Comparison of ENCODE assay signal across 25 cellular contexts in the genomic region with DNA sequence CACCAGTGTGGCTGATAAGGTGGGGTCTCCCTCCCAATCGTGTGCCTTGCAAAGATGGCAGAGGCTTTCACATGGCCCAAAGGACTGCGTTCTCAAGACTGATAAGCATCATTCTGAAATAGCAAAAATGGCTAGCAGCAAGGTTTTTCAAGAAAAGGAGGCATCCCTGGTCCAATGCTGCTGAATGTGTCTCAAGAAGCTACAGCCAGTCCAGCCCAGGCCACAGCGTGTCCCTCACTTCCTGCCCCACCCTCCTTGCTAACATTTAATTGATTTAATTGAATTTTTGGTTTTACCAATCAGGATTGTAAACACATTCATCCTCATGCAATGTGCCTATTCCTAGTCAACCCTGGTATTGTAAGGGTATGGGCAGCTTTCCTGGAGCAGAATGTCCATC. TPM values are rescaled to one million over a fixed set of nuclear protein-coding genes. Genes with fewer than 3 reads are reported as not detected.
A peak's percentile ranks its signal among the peaks of the same experiment; 100 is the strongest.
DNase-seq lines count a peak whose midpoint lies in the region; ATAC-seq and TF ChIP-seq lines count a peak whose summit lies in the region.
"Had no signal": no experiment of that assay in that cellular context is flagged by ENCODE, and none has a peak within 500 bp of the region (broad histone marks: within the 10 kb centered on the region; RNA-seq: fewer than 3 reads in every experiment).

No MANE protein-coding gene starts in this region.

- no peaks in the 10 kb centered on the region for H4K20me1 ChIP-seq in Karpas-422 (ENCODE audit: insufficient read depth, low read depth, low read length)
- no peaks in the 10 kb centered on the region for H4K20me1 ChIP-seq in fibroblast of lung (ENCODE audit: control insufficient read depth, extremely low read depth, insufficient read depth, low read length)

- H3K9me3 ChIP-seq in BE2C (no peaks in the 10 kb centered on the region), Karpas-422 (ENCODE audit: low read length) (no peaks in the 10 kb centered on the region), fibroblast of lung (ENCODE audit: control insufficient read depth, insufficient read depth, low read depth, low read length) (no peaks in the 10 kb centered on the region), skeletal muscle satellite cell (replicated peaks; ENCODE audit: low read length) (no peaks in the 10 kb centered on the region), upper lobe of right lung (no peaks in the 10 kb centered on the region), psoas muscle (no peaks in the 10 kb centered on the region)
- H3K9me3 ChIP-seq: esophagus squamous epithelium, lower lobe of right lung, mucosa of descending colon, Peyer's patch, thoracic aorta had no signal

- no peaks in the 10 kb centered on the region for H3K27me3 Mint-ChIP-seq in activated CD4-positive, alpha-beta T cell treated with anti-CD3 and anti-CD28 coated beads, Interleukin-2, amount 10 ng/mL, durations not matched to agents 24 days and 14 days

- no peak overlapping the region for H3K27ac ChIP-seq in Karpas-422 (ENCODE audit: low read length)
- H3K27ac ChIP-seq in fibroblast of lung (ENCODE audit: insufficient read depth, low read length) = peak overlapping the region; percentile 50
- no peak overlapping the region for H3K27ac ChIP-seq in upper lobe of right lung
- H3K27ac ChIP-seq in psoas muscle = no peak overlapping the region
- H3K27ac ChIP-seq: lower lobe of right lung, thoracic aorta had no signal

- no peak for DNase-seq in BE2C
- DNase-seq in Karpas-422 = peak; percentile 43
- DNase-seq in fibroblast of lung (ENCODE audit: low read depth in 2 of 2) = no peak
- no peak for DNase-seq in upper lobe of right lung
- DNase-seq in activated CD4-positive, alpha-beta T cell treated with anti-CD3 and anti-CD28 coated beads, Interleukin-2, amount 10 ng/mL, durations not matched to agents 24 days and 14 days = no peak
- DNase-seq in psoas muscle = no peak
- DNase-seq: activated CD8-positive, alpha-beta memory T cell treated with anti-CD3 and anti-CD28 coated beads, Interleukin-2, amount 50 U/mL, for 48 hours; activated CD8-positive, alpha-beta T cell treated with anti-CD3 and anti-CD28 coated beads for 36 hours; activated naive CD4-positive, alpha-beta T cell treated with anti-CD3 and anti-CD28 coated beads, Interleukin-2, amount 10 ng/mL, durations not matched to agents 7 days and 5 days; cerebellar nuclear complex; DND-41; esophagus squamous epithelium; KBM-7; lower lobe of right lung; stimulated activated CD8-positive, alpha-beta memory T cell treated with anti-CD3 and anti-CD28 coated beads, Interleukin-4, amount 100 ng/mL, for 48 hours had no signal

- no peak overlapping the region for H3K4me3 Mint-ChIP-seq in activated CD4-positive, alpha-beta T cell treated with anti-CD3 and anti-CD28 coated beads, Interleukin-2, amount 10 ng/mL, durations not matched to agents 24 days and 14 days
- H3K4me3 Mint-ChIP-seq: activated CD8-positive, alpha-beta T cell treated with anti-CD3 and anti-CD28 coated beads for 36 hours; activated naive CD4-positive, alpha-beta T cell treated with anti-CD3 and anti-CD28 coated beads, Interleukin-2, amount 10 ng/mL, durations not matched to agents 7 days and 5 days; activated T-helper 1 cell treated with anti-CD3 and anti-CD28 coated beads, Interleukin-12 subunit alpha, Interleukin-12 subunit beta, Interleukin-2, Interleukin-4 antibody, amounts not matched to agents 30 ng/mL and 10 ng/mL and 1 ng/mL, durations not matched to agents 14 hours and 24 hours and 36 hours; nephron; stimulated activated naive CD8-positive, alpha-beta T cell treated with anti-CD3 and anti-CD28 coated beads, Interleukin-15, Interleukin-2, amounts not matched to agents 100 ng/mL and 50 ng/mL, for 24 hours; T-helper 2 cell treated with Interferon-gamma antibody and Interleukin-4, amounts not matched to agents 5 μg/mL and 100 μg/mL, for 36 hours had no signal

- H3K9me2 ChIP-seq in Karpas-422 (replicated peaks; ENCODE audit: insufficient read depth, low read length) = no peaks in the 10 kb centered on the region

- no peak overlapping the region for H3K27ac Mint-ChIP-seq in activated CD4-positive, alpha-beta T cell treated with anti-CD3 and anti-CD28 coated beads, Interleukin-2, amount 10 ng/mL, durations not matched to agents 24 days and 14 days
- H3K27ac Mint-ChIP-seq: activated CD8-positive, alpha-beta T cell treated with anti-CD3 and anti-CD28 coated beads for 36 hours; activated naive CD4-positive, alpha-beta T cell treated with anti-CD3 and anti-CD28 coated beads, Interleukin-2, amount 10 ng/mL, durations not matched to agents 7 days and 5 days; activated T-helper 1 cell treated with anti-CD3 and anti-CD28 coated beads, Interleukin-12 subunit alpha, Interleukin-12 subunit beta, Interleukin-2, Interleukin-4 antibody, amounts not matched to agents 30 ng/mL and 10 ng/mL and 1 ng/mL, durations not matched to agents 14 hours and 24 hours and 36 hours; stimulated activated naive CD8-positive, alpha-beta T cell treated with anti-CD3 and anti-CD28 coated beads, Interleukin-15, Interleukin-2, amounts not matched to agents 100 ng/mL and 50 ng/mL, for 24 hours; T-helper 2 cell treated with Interferon-gamma antibody and Interleukin-4, amounts not matched to agents 5 μg/mL and 100 μg/mL, for 36 hours had no signal

- H2AFZ ChIP-seq in Karpas-422 (ENCODE audit: low read length) (no peak overlapping the region), fibroblast of lung (ENCODE audit: low read length) (no peak overlapping the region)

- H3K79me2 ChIP-seq in Karpas-422 (ENCODE audit: low read length) = peaks cover 10% of the 10 kb centered on the region
- H3K79me2 ChIP-seq in fibroblast of lung (ENCODE audit: control insufficient read depth, insufficient read depth, low read length) = no peaks in the 10 kb centered on the region

- H3K4me1 ChIP-seq in BE2C (peaks cover 76% of the 10 kb centered on the region), Karpas-422 (ENCODE audit: low read length) (peaks cover 95% of the 10 kb centered on the region), fibroblast of lung (ENCODE audit: control insufficient read depth, extremely low read depth, insufficient read depth, low read length) (peaks cover 18% of the 10 kb centered on the region), skeletal muscle satellite cell (ENCODE audit: control insufficient read depth, insufficient read depth, low read length) (peaks cover 47% of the 10 kb centered on the region), upper lobe of right lung (no peaks in the 10 kb centered on the region), psoas muscle (no peaks in the 10 kb centered on the region)

- no peaks in the 10 kb centered on the region for H3K4me1 Mint-ChIP-seq in activated CD4-positive, alpha-beta T cell treated with anti-CD3 and anti-CD28 coated beads, Interleukin-2, amount 10 ng/mL, durations not matched to agents 24 days and 14 days
- H3K4me1 Mint-ChIP-seq: activated naive CD4-positive, alpha-beta T cell treated with anti-CD3 and anti-CD28 coated beads, Interleukin-2, amount 10 ng/mL, durations not matched to agents 7 days and 5 days had no signal

- H3K4me2 ChIP-seq in Karpas-422 (ENCODE audit: low read depth, low read length, poor library complexity, severe bottlenecking) (no peak overlapping the region), fibroblast of lung (ENCODE audit: extremely low read depth, insufficient read depth, low read length) (no peak overlapping the region), skeletal muscle satellite cell (ENCODE audit: low read length) (peak overlapping the region; percentile 28)

- no peaks in the 10 kb centered on the region for H3K36me3 Mint-ChIP-seq in activated CD4-positive, alpha-beta T cell treated with anti-CD3 and anti-CD28 coated beads, Interleukin-2, amount 10 ng/mL, durations not matched to agents 24 days and 14 days (ENCODE audit: low read depth)
- H3K36me3 Mint-ChIP-seq: activated naive CD4-positive, alpha-beta T cell treated with anti-CD3 and anti-CD28 coated beads, Interleukin-2, amount 10 ng/mL, durations not matched to agents 7 days and 5 days had no signal

- no peak for TF ChIP-seq CTCF in BE2C (IDR thresholded peaks at IDR 0.05; ENCODE audit: low read depth, low read length)
- TF ChIP-seq CTCF in fibroblast of lung (conservative IDR thresholded peaks at IDR 0.05 in 1 of 2, IDR thresholded peaks at IDR 0.05 in 1 of 2; ENCODE audit: low read depth in 1 of 2, low read length in 2 of 2) = no peak
- no peak for TF ChIP-seq CTCF in upper lobe of right lung (IDR thresholded peaks at IDR 0.05)
- no peak for TF ChIP-seq CTCF in psoas muscle (IDR thresholded peaks at IDR 0.05)

- H3K4me3 ChIP-seq in BE2C (ENCODE audit: low read depth, low read length) = peak overlapping the region; percentile 15; the same call in 1 of the 2 replicates
- no peak overlapping the region for H3K4me3 ChIP-seq in Karpas-422 (ENCODE audit: low read length)
- no peak overlapping the region for H3K4me3 ChIP-seq in fibroblast of lung (replicated peaks in 1 of 4; ENCODE audit: control extremely low read depth in 1 of 4, insufficient read depth in 1 of 4, low read depth in 3 of 4, low read length in 4 of 4)
- H3K4me3 ChIP-seq in skeletal muscle satellite cell (ENCODE audit: low read length) = no peak overlapping the region
- no peak overlapping the region for H3K4me3 ChIP-seq in upper lobe of right lung
- no peak overlapping the region for H3K4me3 ChIP-seq in psoas muscle
- H3K4me3 ChIP-seq: esophagus squamous epithelium, lower lobe of right lung, mucosa of descending colon, Peyer's patch, thoracic aorta had no signal

- H3K27me3 ChIP-seq in BE2C = no peaks in the 10 kb centered on the region
- no peaks in the 10 kb centered on the region for H3K27me3 ChIP-seq in Karpas-422 (ENCODE audit: low read length)
- no peaks in the 10 kb centered on the region for H3K27me3 ChIP-seq in fibroblast of lung (ENCODE audit: control insufficient read depth, insufficient read depth, low read length)
- no peaks in the 10 kb centered on the region for H3K27me3 ChIP-seq in skeletal muscle satellite cell (ENCODE audit: control insufficient read depth, insufficient read depth, low read length)
- H3K27me3 ChIP-seq in upper lobe of right lung = no peaks in the 10 kb centered on the region
- peaks cover 0 to 25% (median 6%) of the 10 kb centered on the region in 3 donors for H3K27me3 ChIP-seq in psoas muscle (ENCODE audit: insufficient read depth in 3 of 3, low read length in 2 of 3)
- H3K27me3 ChIP-seq: brain microvascular endothelial cell, Peyer's patch had no signal

- 82 to 86% (median 84%) methylated on average over 3 of the region's 3 CpGs for WGBS in psoas muscle, 3 donors

- intact Hi-C loops in upper lobe of right lung (cut with DNase I) (loop anchor here (5.0 kb wide), 1 partner anchor 98 kb away; no protein-coding TSS in a partner anchor), psoas muscle (cut with DNase I) (loop anchor here in 1 of 2 donors (5.0 kb wide), 1 partner anchor 98 kb away; no protein-coding TSS in a partner anchor)
- intact Hi-C loops in activated CD4-positive, alpha-beta T cell treated with anti-CD3 and anti-CD28 coated beads, Interleukin-2, amount 10 ng/mL, durations not matched to agents 24 days and 14 days (cut with micrococcal nuclease) = no loop called here

- ATAC-seq in upper lobe of right lung (no peak), psoas muscle (no peak)
- ATAC-seq: activated CD8-positive, alpha-beta T cell treated with anti-CD3 and anti-CD28 coated beads for 36 hours had no signal

- no peaks in the 10 kb centered on the region for H3K9me3 Mint-ChIP-seq in activated CD4-positive, alpha-beta T cell treated with anti-CD3 and anti-CD28 coated beads, Interleukin-2, amount 10 ng/mL, durations not matched to agents 24 days and 14 days
- H3K9me3 Mint-ChIP-seq: activated CD8-positive, alpha-beta T cell treated with anti-CD3 and anti-CD28 coated beads for 36 hours; activated naive CD4-positive, alpha-beta T cell treated with anti-CD3 and anti-CD28 coated beads, Interleukin-2, amount 10 ng/mL, durations not matched to agents 7 days and 5 days; activated T-helper 1 cell treated with anti-CD3 and anti-CD28 coated beads, Interleukin-12 subunit alpha, Interleukin-12 subunit beta, Interleukin-2, Interleukin-4 antibody, amounts not matched to agents 30 ng/mL and 10 ng/mL and 1 ng/mL, durations not matched to agents 14 hours and 24 hours and 36 hours; nephron; stimulated activated naive CD8-positive, alpha-beta T cell treated with anti-CD3 and anti-CD28 coated beads, Interleukin-15, Interleukin-2, amounts not matched to agents 100 ng/mL and 50 ng/mL, for 24 hours; T-helper 2 cell treated with Interferon-gamma antibody and Interleukin-4, amounts not matched to agents 5 μg/mL and 100 μg/mL, for 36 hours had no signal

- peaks cover 4% of the 10 kb centered on the region for H3K36me3 ChIP-seq in BE2C
- no peaks in the 10 kb centered on the region for H3K36me3 ChIP-seq in Karpas-422 (ENCODE audit: insufficient read depth, low read length)
- no peaks in the 10 kb centered on the region for H3K36me3 ChIP-seq in fibroblast of lung (ENCODE audit: control insufficient read depth, insufficient read depth, low read length)
- H3K36me3 ChIP-seq in skeletal muscle satellite cell (ENCODE audit: insufficient read depth, low read length) = no peaks in the 10 kb centered on the region
- H3K36me3 ChIP-seq in upper lobe of right lung = no peaks in the 10 kb centered on the region
- no peaks in the 10 kb centered on the region for H3K36me3 ChIP-seq in psoas muscle (ENCODE audit: insufficient read depth in 1 of 2, low read depth in 1 of 2)
- H3K36me3 ChIP-seq: brain microvascular endothelial cell, esophagus squamous epithelium, lower lobe of right lung, Peyer's patch, thoracic aorta had no signal

- H3K9ac ChIP-seq in Karpas-422 (ENCODE audit: low read length) (no peak overlapping the region), fibroblast of lung (ENCODE audit: insufficient read depth, low read length) (no peak overlapping the region), skeletal muscle satellite cell (ENCODE audit: low read depth, low read length) (no peak overlapping the region)

RNA-seq across cellular contexts. Expression of gene C14orf132, which starts 55.9 kb away (rescaled TPM):
- polyA plus RNA-seq in BE2C (2012; ENCODE audit: insufficient read depth, insufficient read length, low read depth) = 24.7 TPM
- total RNA-seq in Karpas-422 (2014; rRNA removed; shearing (Covaris generic); ENCODE audit: low replicate concordance) = 0.07 and 0.11 TPM in 2 replicates
- 41.1 and 48.6 TPM in 2 replicates for total RNA-seq in fibroblast of lung
- polyA plus RNA-seq in fibroblast of lung = 12.1 and 20.6 TPM in 2 replicates
- 16.9 and 27.0 TPM in 2 replicates for polyA plus RNA-seq in fibroblast of lung (2012)
- polyA minus RNA-seq in fibroblast of lung (ENCODE audit: low replicate concordance) = 13.4 and 39.0 TPM in 2 replicates
- total RNA-seq in skeletal muscle satellite cell (2012; rRNA removed) = 5.1 and 9.4 TPM in 2 replicates
- total RNA-seq in upper lobe of right lung = 63.1 TPM
- 0.36 and 0.47 TPM in 2 replicates for total RNA-seq in activated CD4-positive, alpha-beta T cell treated with anti-CD3 and anti-CD28 coated beads, Interleukin-2, amount 10 ng/mL, durations not matched to agents 24 days and 14 days
- 1 to 10 TPM in 2 of 4 donors, under 1 TPM in 2; 0.57 to 5.3 (median 1.3) TPM for total RNA-seq in psoas muscle
- polyA plus RNA-seq in psoas muscle = 1 to 10 TPM in 1 of 3 donors, under 1 TPM in 2; 0.63 to 1.5 (median 0.86) TPM
- total RNA-seq: MCF 10A had no signal
